ENCODE assay signal across 10 cellular contexts in genomic region chr6:17151888-17152287, GRCh38. TPM values are rescaled to one million over a fixed set of nuclear protein-coding genes. Genes with fewer than 3 reads are reported as not detected.
"Had no signal": no experiment of that assay in that cellular context is flagged by ENCODE, and none has a peak within 500 bp of the region (broad histone marks: within the 10 kb centered on the region; RNA-seq: fewer than 3 reads in every experiment).

No MANE protein-coding gene starts in this region.

- H3K9me3 ChIP-seq: HAP-1 had no signal

- ATAC-seq: HCT116 had no signal

- DNase-seq: GM23248, GOT3, H7, HFFc6 had no signal

- H3K9ac ChIP-seq: GM23248 had no signal

- H3K4me3 ChIP-seq: GM23248, HAP-1 had no signal

- FAIRE-seq: HTR-8/SVneo had no signal

- H3K36me3 ChIP-seq: HAP-1 had no signal

- H3K27ac ChIP-seq: GM23248 had no signal

- H2AFZ ChIP-seq: GM23248 had no signal

- H3K4me1 ChIP-seq: HAP-1 had no signal

RNA-seq across cellular contexts. Expression of gene STMND1, which starts 50.0 kb away (rescaled TPM):
- total RNA-seq: GM23248, H4, H7, HT-29 had no signal
- polyA plus RNA-seq: GM23248, IgD-negative memory B cell had no signal
